24 cellular contexts compared by ENCODE assay signal in genomic region chr3:128033102-128033501, GRCh38. TPM values are rescaled to one million over a fixed set of nuclear protein-coding genes. Genes with fewer than 3 reads are reported as not detected.
DNase-seq lines count a peak whose midpoint lies in the region; ATAC-seq, FAIRE-seq and TF ChIP-seq lines count a peak whose summit lies in the region.
"Had no signal": no experiment of that assay in that cellular context is flagged by ENCODE, and none has a peak within 500 bp of the region (broad histone marks: within the 10 kb centered on the region; RNA-seq: fewer than 3 reads in every experiment).

No MANE protein-coding gene starts in this region.

- in situ Hi-C loops in HepG2 (cut with HindIII; ENCODE audit: extremely low pct_ligation_motif_present, low pct_unique_long_range_greater_than_20kb), result no loop called here

- H3K9me3 ChIP-seq in liver (ENCODE audit: control insufficient read depth in 4 of 4, low read length in 3 of 4), result no peaks in the 10 kb centered on the region
- H3K9me3 ChIP-seq in HepG2 (ENCODE audit: low read length), result no peaks in the 10 kb centered on the region
- no peaks in the 10 kb centered on the region for H3K9me3 ChIP-seq in RWPE2 (ENCODE audit: severe bottlenecking)
- H3K9me3 ChIP-seq: SJSA1 had no signal

- CTCF ChIA-PET in HepG2 (lab: Yijun Ruan, JAX; ENCODE audit: low intra/inter-chr PET ratio, low total read pairs), result no interaction called here

- H3K4me2 ChIP-seq in HepG2 (ENCODE audit: low read depth, low read length), result no peak overlapping the region

- H4K20me1 ChIP-seq in HepG2 (ENCODE audit: insufficient read depth, low read length), result no peaks in the 10 kb centered on the region

- no peaks in the 10 kb centered on the region for H3K27me3 ChIP-seq in liver (ENCODE audit: control insufficient read depth in 4 of 4, insufficient read depth in 4 of 4, low read length in 3 of 4)
- no peaks in the 10 kb centered on the region; a peak in 1 of 5 replicates for H3K27me3 ChIP-seq in HepG2 (ENCODE audit: control insufficient read depth in 1 of 2, insufficient read depth in 2 of 2, low read length in 2 of 2)
- H3K27me3 ChIP-seq in RWPE2 (ENCODE audit: insufficient read depth, poor library complexity, severe bottlenecking), result no peaks in the 10 kb centered on the region

- no peak for TF ChIP-seq EP300 in HepG2 (IDR thresholded peaks at IDR 0.05; ENCODE audit: low read depth in 2 of 2, low read length in 2 of 2)
- no peak for TF ChIP-seq EP300 in HepG2 (CRISPR knock-in tag; IDR thresholded peaks at IDR 0.05; ENCODE audit: borderline replicate concordance)

- DNase-seq in HepG2 (ENCODE audit: low spot score), result no peak
- no peak for DNase-seq in RWPE2 (ENCODE audit: low spot score)
- peak; percentile 60 for DNase-seq in kidney tubule cell (ENCODE audit: low spot score)
- no peak for DNase-seq in HTR-8/SVneo (ENCODE audit: insufficient read length, low spot score)
- DNase-seq in substantia nigra (lab: John Stamatoyannopoulos, UW), result no peak
- no peak for DNase-seq in NCI-H345 (lab: John Stamatoyannopoulos, UW)
- DNase-seq: 8988T; AML-193; C1 segment of cervical spinal cord; CD8-positive, alpha-beta T cell; GDM1; H7; IMR-90; MM.1S; NCI-H1048; NCI-H1436; NCI-H1930; NCI-H510A treated with DMSO at 0.1 percent for 48 hours; NCI-H748 treated with DMSO at 0.1 percent for 48 hours; T-helper 1 cell had no signal

- no peak for TF ChIP-seq POLR2A in HepG2 (IDR thresholded peaks at IDR 0.05; ENCODE audit: insufficient read depth in 1 of 2, low read depth in 2 of 2, low read length in 2 of 2)

- intact Hi-C loops in HepG2 (cut with micrococcal nuclease; ENCODE audit: unreplicated experiment), result no loop called here

- ATAC-seq in HepG2 (no peak), RWPE2 (ENCODE audit: low read depth) (peak; percentile 72; the same call in 2 of the 3 replicates), GM19351 (IDR thresholded peaks at IDR 0.05; ENCODE audit: unreplicated experiment) (no peak)
- ATAC-seq: CD8-positive, alpha-beta T cell had no signal

- BruUV-seq in HepG2 (replicated peaks; lab: Mats Ljungman, UMichigan), result no TSS peak

- H3K36me3 ChIP-seq in liver (ENCODE audit: control insufficient read depth in 4 of 4, insufficient read depth in 3 of 4, low read depth in 1 of 4, low read length in 3 of 4) (no peaks in the 10 kb centered on the region), HepG2 (replicated peaks in 1 of 2; ENCODE audit: control insufficient read depth in 1 of 2, insufficient read depth in 2 of 2, low read length in 2 of 2) (no peaks in the 10 kb centered on the region), RWPE2 (ENCODE audit: low read depth) (no peaks in the 10 kb centered on the region)
- H3K36me3 ChIP-seq: SJSA1 had no signal

- H3K9ac ChIP-seq in liver (ENCODE audit: low read depth in 1 of 2, low read length in 2 of 2), result no peak overlapping the region
- H3K9ac ChIP-seq in HepG2 (ENCODE audit: insufficient read depth, low read depth, low read length), result no peak overlapping the region

- no peaks in the 10 kb centered on the region for H3K79me2 ChIP-seq in HepG2 (ENCODE audit: insufficient read depth, low read length)

- TF ChIP-seq RAD21 in liver (IDR thresholded peaks at IDR 0.05) (no peak), HepG2 (CRISPR knock-in tag; IDR thresholded peaks at IDR 0.05) (no peak)

- FAIRE-seq in HepG2 (lab: Jason Lieb, UNC), result no peak
- no peak for FAIRE-seq in HTR-8/SVneo (lab: Jason Lieb, UNC)

- H3K4me1 ChIP-seq in liver (ENCODE audit: control insufficient read depth in 4 of 4, insufficient read depth in 4 of 4, low read length in 3 of 4) (peaks cover 0 to 3% (median 0%) of the 10 kb centered on the region in 4 donors), HepG2 (ENCODE audit: insufficient read depth, low read length) (peaks cover 29% of the 10 kb centered on the region), RWPE2 (ENCODE audit: insufficient read depth, poor library complexity, severe bottlenecking) (no peaks in the 10 kb centered on the region)
- H3K4me1 ChIP-seq: SJSA1 had no signal

- TF ChIP-seq CTCF in liver (IDR thresholded peaks at IDR 0.05; ENCODE audit: low read depth, low read length, missing input control) (no peak), HepG2 (CRISPR knock-in tag; IDR thresholded peaks at IDR 0.05) (no peak), RWPE2 (IDR thresholded peaks at IDR 0.05; ENCODE audit: poor library complexity, severe bottlenecking) (no peak)

- H3K4me3 ChIP-seq in liver (ENCODE audit: low read depth in 1 of 3, low read length in 3 of 3) (no peak overlapping the region), HepG2 (replicated peaks in 1 of 3; ENCODE audit: insufficient read depth in 1 of 3, low read depth in 2 of 3, low read length in 3 of 3) (no peak overlapping the region), RWPE2 (ENCODE audit: severe bottlenecking) (no peak overlapping the region)
- H3K4me3 ChIP-seq: SJSA1 had no signal

- POLR2A ChIA-PET in HepG2 (lab: Yijun Ruan, JAX), result no interaction called here

- H3K27ac ChIP-seq in liver (ENCODE audit: low read depth in 1 of 2, low read length in 2 of 2), result no peak overlapping the region
- H3K27ac ChIP-seq in HepG2 (ENCODE audit: extremely low read length, insufficient read depth, low read length), result no peak overlapping the region
- no peak overlapping the region for H3K27ac ChIP-seq in RWPE2 (ENCODE audit: poor library complexity, severe bottlenecking)
- H3K27ac ChIP-seq in substantia nigra (ENCODE audit: low read depth, low read length, poor library complexity, severe bottlenecking), result no peak overlapping the region
- H3K27ac ChIP-seq: HL-60, SJSA1 had no signal

- no peak overlapping the region for H2AFZ ChIP-seq in HepG2 (ENCODE audit: low read length)

TF ChIP-seq in liver, 16 proteins besides CTCF, POLR2A, EP300 and RAD21:
- TF ChIP-seq RXRA (IDR thresholded peaks at IDR 0.05) (peak; percentile 6 to 21), YY1 (IDR thresholded peaks at IDR 0.05) (peak; percentile 41), MAX (IDR thresholded peaks at IDR 0.05) (no peak), NR2F2 (IDR thresholded peaks at IDR 0.05) (no peak), JUND (IDR thresholded peaks at IDR 0.05) (peak in 1 of 2 donors; percentile 59), SP1 (IDR thresholded peaks at IDR 0.05) (no peak), GABPA (IDR thresholded peaks at IDR 0.05 in 1 of 2, conservative IDR thresholded peaks at IDR 0.05 in 1 of 2) (no peak), HNF4A (conservative IDR thresholded peaks at IDR 0.05) (peak in 1 of 2 donors; percentile 16), TAF1 (conservative IDR thresholded peaks at IDR 0.05) (no peak)
TF ChIP-seq in liver: peak in this region for 4.

TF ChIP-seq in HepG2, 621 proteins besides CTCF, POLR2A, EP300 and RAD21 (continues in another document):
- TF ChIP-seq RXRB (CRISPR knock-in tag; IDR thresholded peaks at IDR 0.05; ENCODE audit: borderline replicate concordance) (no peak), AHR (CRISPR knock-in tag; IDR thresholded peaks at IDR 0.05) (no peak), AKAP8 (CRISPR knock-in tag; IDR thresholded peaks at IDR 0.05) (no peak), ZNF121 (CRISPR knock-in tag; IDR thresholded peaks at IDR 0.05) (no peak), MTA1 (CRISPR knock-in tag; IDR thresholded peaks at IDR 0.05; ENCODE audit: borderline replicate concordance) (no peak), ZFAT (CRISPR knock-in tag; conservative IDR thresholded peaks at IDR 0.05) (no peak)

RNA-seq across cellular contexts. Expression of gene SEC61A1, which starts 19.1 kb away (rescaled TPM):
- total RNA-seq in liver (100 to 1,000 TPM in 1 of 2 donors, 10 to 100 TPM in 1; 80.4 to 295 TPM), HepG2 (2016; rRNA removed; fragmentation: Illumina TruSeq; extraction: Trizol) (128 and 203 TPM in 2 replicates)
- polyA plus RNA-seq in liver (100 to 1,000 TPM in 1 of 2 donors, 10 to 100 TPM in 1; 90.8 to 203 TPM), HepG2 (2011; rRNA removed) (170 and 173 TPM in 2 replicates)
- total RNA-seq in HepG2 (2016; cell fraction: cytosol; rRNA removed; fragmentation: Illumina TruSeq; extraction: Trizol; ENCODE audit: low read depth), result 23.2 and 24.0 TPM in 2 replicates
- 113 and 205 TPM in 2 replicates for total RNA-seq in HepG2 (2016; cell fraction: insoluble cytoplasmic fraction; rRNA removed; fragmentation: Illumina TruSeq; extraction: Trizol)
- 77.7 and 81.8 TPM in 2 replicates for total RNA-seq in HepG2 (2016; cell fraction: membrane; rRNA removed; fragmentation: Illumina TruSeq; extraction: Trizol)
- 217 and 248 TPM in 2 replicates for total RNA-seq in HepG2 (2016; cell fraction: nucleus; rRNA removed; fragmentation: Illumina TruSeq; extraction: Trizol)
- 169 and 191 TPM in 2 replicates for polyA plus RNA-seq in HepG2 (2011; cell fraction: cytosol; rRNA removed)
- 153 and 160 TPM in 2 replicates for polyA plus RNA-seq in HepG2 (2011; cell fraction: nucleus; rRNA removed)
- polyA plus RNA-seq in HepG2 (2012), result 121 and 145 TPM in 2 replicates
- polyA plus RNA-seq in HepG2 (2016; cell fraction: cytosol; fragmentation: Illumina TruSeq; extraction: Trizol; ENCODE audit: low read depth), result 19.7 and 20.8 TPM in 2 replicates
- 101 and 109 TPM in 2 replicates for polyA plus RNA-seq in HepG2 (2016; cell fraction: insoluble cytoplasmic fraction; fragmentation: Illumina TruSeq; extraction: Trizol; ENCODE audit: low read depth)
- polyA plus RNA-seq in HepG2 (2016; cell fraction: membrane; fragmentation: Illumina TruSeq; extraction: Trizol; ENCODE audit: low read depth), result 42.6 and 47.4 TPM in 2 replicates
- polyA plus RNA-seq in HepG2 (2016; cell fraction: nucleus; fragmentation: Illumina TruSeq; extraction: Trizol; ENCODE audit: insufficient read depth, low read depth), result 314 and 317 TPM in 2 replicates
- 520 and 651 TPM in 2 replicates for polyA minus RNA-seq in HepG2 (2011; rRNA and poly(A)+ RNA removed; ENCODE audit: low replicate concordance)
- 181 and 199 TPM in 2 replicates for polyA minus RNA-seq in HepG2 (2011; cell fraction: cytosol; rRNA and poly(A)+ RNA removed)
- 116 and 132 TPM in 2 replicates for polyA minus RNA-seq in HepG2 (2011; cell fraction: nucleus; rRNA and poly(A)+ RNA removed)
